9 cellular contexts compared by ENCODE assay signal in the genomic region with DNA sequence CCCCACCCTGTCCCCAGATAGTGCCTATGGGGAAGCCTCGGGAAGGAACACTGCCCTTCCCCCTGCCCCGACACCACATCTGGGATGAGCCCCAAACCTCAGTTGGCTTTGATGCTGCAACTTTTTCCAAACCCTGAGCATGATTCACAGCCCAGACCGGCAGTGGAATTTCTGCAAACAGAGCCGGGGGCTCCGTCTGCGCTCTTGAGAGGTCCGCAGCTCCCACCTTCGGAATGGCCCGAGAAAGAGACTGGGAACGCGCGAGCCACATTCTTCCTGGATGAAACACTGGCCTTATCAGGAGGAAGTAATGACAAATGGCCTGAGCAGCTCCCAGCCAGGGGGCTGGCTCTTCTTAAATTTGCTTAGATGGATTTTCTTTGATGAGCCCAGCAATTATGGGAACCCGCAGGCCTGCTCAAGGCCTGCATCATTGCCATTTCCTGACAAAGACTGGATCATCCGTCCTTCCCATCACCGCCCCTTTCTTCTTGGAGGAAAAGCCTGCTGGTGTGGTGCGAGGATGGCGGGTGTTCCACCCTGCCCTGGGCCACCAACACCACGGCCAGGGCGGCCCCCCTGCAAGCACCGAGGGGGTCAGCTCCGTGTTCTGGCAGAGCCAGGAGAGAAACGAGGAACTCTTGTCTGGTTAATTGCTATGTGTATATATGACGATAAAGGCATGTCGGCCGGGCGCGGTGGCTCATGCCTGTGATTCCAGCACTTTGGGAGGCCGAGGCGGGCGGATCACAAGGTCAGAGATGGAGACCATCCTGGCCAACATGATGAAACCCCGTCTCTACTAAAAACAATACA. TPM values are rescaled to one million over a fixed set of nuclear protein-coding genes. Genes with fewer than 3 reads are reported as not detected.
A peak's percentile ranks its signal among the peaks of the same experiment; 100 is the strongest.
DNase-seq lines count a peak whose midpoint lies in the region; ATAC-seq and TF ChIP-seq lines count a peak whose summit lies in the region.
"Had no signal": no experiment of that assay in that cellular context is flagged by ENCODE, and none has a peak within 500 bp of the region (broad histone marks: within the 10 kb centered on the region; RNA-seq: fewer than 3 reads in every experiment).

No MANE protein-coding gene starts in this region.

- TF ChIP-seq CTCF in endothelial cell (IDR thresholded peaks at IDR 0.05; ENCODE audit: unreplicated experiment) = no peak

- peak; percentile 93 for DNase-seq in AG08395 (ENCODE audit: low spot score)
- peak; percentile 100 for DNase-seq in M059J (ENCODE audit: low read depth)
- DNase-seq in endothelial cell (ENCODE audit: low spot score) = peak; percentile 3
- peak; percentile 89 for DNase-seq in myocyte (ENCODE audit: low read depth)
- no peak for DNase-seq in NCI-H2081 (lab: John Stamatoyannopoulos, UW)
- DNase-seq in NCI-H510A (lab: John Stamatoyannopoulos, UW) = no peak
- no peak for DNase-seq in HPDE6-E6E7 (ENCODE audit: extremely low spot score)

- H3K36me3 Mint-ChIP-seq in endothelial cell (ENCODE audit: low read depth, unreplicated experiment) = no peaks in the 10 kb centered on the region
- H3K36me3 Mint-ChIP-seq: memory B cell had no signal

- H3K4me1 Mint-ChIP-seq in endothelial cell (ENCODE audit: unreplicated experiment) = peaks cover 2% of the 10 kb centered on the region
- H3K4me1 Mint-ChIP-seq: memory B cell had no signal

- no peaks in the 10 kb centered on the region for H3K27me3 Mint-ChIP-seq in endothelial cell (ENCODE audit: unreplicated experiment)

- no peak for ATAC-seq in HG02973 (IDR thresholded peaks at IDR 0.05; ENCODE audit: unreplicated experiment)

- no peak overlapping the region for H3K27ac Mint-ChIP-seq in endothelial cell (ENCODE audit: unreplicated experiment)
- H3K27ac Mint-ChIP-seq: memory B cell had no signal

- no peaks in the 10 kb centered on the region for H3K9me3 Mint-ChIP-seq in endothelial cell (ENCODE audit: unreplicated experiment)
- H3K9me3 Mint-ChIP-seq: memory B cell had no signal

- no peak overlapping the region for H3K4me3 Mint-ChIP-seq in endothelial cell (ENCODE audit: unreplicated experiment)
- H3K4me3 Mint-ChIP-seq: memory B cell had no signal

RNA-seq across cellular contexts. Expression of a gene that starts 38.8 kb away (rescaled TPM):
- 164 and 277 TPM in 2 replicates for total RNA-seq in M059J (2014; rRNA removed; shearing (Covaris generic))
- total RNA-seq in endothelial cell (ENCODE audit: unreplicated experiment) = 24.3 TPM
- 91.0 and 129 TPM in 2 replicates for total RNA-seq in myocyte
- 910 TPM for polyA plus RNA-seq in myocyte (2012)

Comparison
In these comparisons a context has a peak if more than half of its experiments do, and no peak if none do; other contexts are left out.
1. DNase-seq: peak in AG08395 (single experiment), M059J (single experiment), endothelial cell (single experiment) and myocyte (single experiment); none in NCI-H2081 (0 of 2), NCI-H510A (single experiment) and HPDE6-E6E7 (single experiment).